14 cellular contexts compared by ENCODE assay signal in the genomic region with DNA sequence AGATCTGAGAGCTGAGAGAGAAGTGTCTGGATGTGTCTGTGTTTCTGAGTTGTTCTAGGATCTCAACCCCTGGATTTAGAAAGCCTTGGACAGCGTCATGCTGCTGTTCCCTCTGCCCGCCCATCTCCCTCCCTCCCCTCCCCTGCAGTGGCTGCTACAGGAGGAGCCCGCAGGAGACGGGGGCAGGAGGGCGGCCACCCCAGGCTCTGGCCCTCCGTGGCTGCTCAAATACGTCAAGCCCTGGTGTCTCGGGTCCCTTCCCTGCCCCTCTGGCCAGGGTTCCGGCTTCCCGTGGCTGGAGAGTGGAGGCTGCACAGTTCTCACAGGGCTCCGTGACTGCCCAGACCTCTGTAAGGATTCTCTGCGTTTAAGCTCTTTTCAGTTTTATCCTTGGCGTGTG.
DNase-seq lines count a peak whose midpoint lies in the region; ATAC-seq and TF ChIP-seq lines count a peak whose summit lies in the region.
"Had no signal": no experiment of that assay in that cellular context is flagged by ENCODE, and none has a peak within 500 bp of the region (broad histone marks: within the 10 kb centered on the region; RNA-seq: fewer than 3 reads in every experiment).

No MANE protein-coding gene starts in this region.

- H3K36me3 ChIP-seq in Panc1 (ENCODE audit: control insufficient read depth, insufficient read depth, low read length), result no peaks in the 10 kb centered on the region
- no peaks in the 10 kb centered on the region for H3K36me3 ChIP-seq in esophagus muscularis mucosa
- no peaks in the 10 kb centered on the region for H3K36me3 ChIP-seq in right atrium auricular region
- peaks cover 0 to 5% (median 0%) of the 10 kb centered on the region in 4 donors for H3K36me3 ChIP-seq in stomach

- DNase-seq in Panc1 (ENCODE audit: low read depth, low spot score) (no peak), esophagus muscularis mucosa (ENCODE audit: extremely low spot score) (peak; percentile 90), right atrium auricular region (ENCODE audit: low spot score) (peak; percentile 65), stomach (no peak), erythroblast (lab: John Stamatoyannopoulos, UW) (no peak)
- no peak for DNase-seq in activated CD4-positive, alpha-beta T cell treated with anti-CD3 and anti-CD28 coated beads, Interleukin-2, amount 50 U/mL, for 1 hour
- DNase-seq in effector CD4-positive, alpha-beta T cell, result no peak
- DNase-seq: Calu3; CD4-positive, alpha-beta T cell; DMS79; NCI-H1092; NCI-H1694 treated with DMSO at 0.1 percent for 48 hours; NCI-H69 had no signal

- H3K27ac ChIP-seq in Panc1 (ENCODE audit: low read length), result no peak overlapping the region
- no peak overlapping the region for H3K27ac ChIP-seq in esophagus muscularis mucosa (replicated peaks in 1 of 4)
- H3K27ac ChIP-seq in right atrium auricular region, result peak overlapping the region in 1 of 2 donors; percentile 64
- H3K27ac ChIP-seq in stomach, result peak overlapping the region in 3 of 5 donors; percentile 26 to 36 (median 31)

- in situ Hi-C loops in Panc1 (cut with HindIII; ENCODE audit: low pct_unique_long_range_greater_than_20kb, low sequenced_read_pairs), result no loop called here

- TF ChIP-seq CTCF in Panc1 (IDR thresholded peaks at IDR 0.05), result no peak
- no peak for TF ChIP-seq CTCF in esophagus muscularis mucosa (IDR thresholded peaks at IDR 0.05)
- TF ChIP-seq CTCF in right atrium auricular region (IDR thresholded peaks at IDR 0.05), result no peak
- TF ChIP-seq CTCF in stomach (IDR thresholded peaks at IDR 0.05), result no peak

- no peak for TF ChIP-seq POLR2A in esophagus muscularis mucosa (IDR thresholded peaks at IDR 0.05; ENCODE audit: low read depth)
- no peak for TF ChIP-seq POLR2A in stomach (IDR thresholded peaks at IDR 0.05)
- no peak for TF ChIP-seq POLR2A in erythroblast (IDR thresholded peaks at IDR 0.05; ENCODE audit: low read length)

- TF ChIP-seq EP300 in esophagus muscularis mucosa (IDR thresholded peaks at IDR 0.05), result no peak
- TF ChIP-seq EP300 in stomach (IDR thresholded peaks at IDR 0.05), result no peak

- no TSS peak for BruUV-seq in Panc1 (replicated peaks; lab: Mats Ljungman, UMichigan)

- no peaks in the 10 kb centered on the region for H3K9me3 ChIP-seq in Panc1 (ENCODE audit: control insufficient read depth, insufficient read depth, low read depth, low read length)
- no peaks in the 10 kb centered on the region for H3K9me3 ChIP-seq in esophagus muscularis mucosa
- H3K9me3 ChIP-seq in right atrium auricular region, result no peaks in the 10 kb centered on the region
- peaks cover 0 to 7% (median 2%) of the 10 kb centered on the region in 4 donors for H3K9me3 ChIP-seq in stomach

- POLR2A ChIA-PET in Panc1 (lab: Charles Lee), result no interaction called here

- intact Hi-C loops in Panc1 (cut with micrococcal nuclease; ENCODE audit: unreplicated experiment) (no loop called here), esophagus muscularis mucosa (cut with DNase I) (no loop called here), stomach (cut with DNase I; ENCODE audit: low total_unique reads) (no loop called here)

- CTCF ChIA-PET in Panc1 (lab: Charles Lee), result no interaction called here

- no peaks in the 10 kb centered on the region for H3K27me3 ChIP-seq in Panc1 (ENCODE audit: control insufficient read depth, insufficient read depth, low read length)
- H3K27me3 ChIP-seq in esophagus muscularis mucosa, result peaks cover 0 to 5% (median 0%) of the 10 kb centered on the region in 4 donors
- no peaks in the 10 kb centered on the region for H3K27me3 ChIP-seq in right atrium auricular region
- H3K27me3 ChIP-seq in stomach, result peaks cover 0 to 8% (median 6%) of the 10 kb centered on the region in 3 donors

- no peaks in the 10 kb centered on the region for H3K4me1 ChIP-seq in Panc1 (ENCODE audit: control insufficient read depth, insufficient read depth, low read length)
- peaks cover 0 to 33% (median 29%) of the 10 kb centered on the region in 4 donors for H3K4me1 ChIP-seq in esophagus muscularis mucosa
- H3K4me1 ChIP-seq in right atrium auricular region, result peaks cover 0 to 31% of the 10 kb centered on the region in 2 donors
- peaks cover 4 to 33% (median 17%) of the 10 kb centered on the region in 4 donors for H3K4me1 ChIP-seq in stomach

- peak; percentile 32; the same call in 1 of the 2 replicates for ATAC-seq in Panc1
- ATAC-seq: HCT116 had no signal

- H3K4me3 ChIP-seq in Panc1 (ENCODE audit: low read depth in 2 of 2, low read length in 2 of 2) (no peak overlapping the region), esophagus muscularis mucosa (no peak overlapping the region), right atrium auricular region (no peak overlapping the region), stomach (no peak overlapping the region)

- WGBS in esophagus muscularis mucosa, result 78% methylated on average over 9 of the region's 13 CpGs
- WGBS in stomach, 5 donors, result 63 to 73% (median 71%) methylated on average over 13 of the region's 13 CpGs

Comparison
In these comparisons a context has a peak if more than half of its experiments do, and no peak if none do; other contexts are left out.
1. DNase-seq: peak in esophagus muscularis mucosa (single experiment) and right atrium auricular region (single experiment); none in Panc1 (single experiment), stomach (single experiment), erythroblast (0 of 2), activated CD4-positive, alpha-beta T cell treated with anti-CD3 and anti-CD28 coated beads, Interleukin-2, amount 50 U/mL, for 1 hour (single experiment) and effector CD4-positive, alpha-beta T cell (single experiment).
2. H3K27ac ChIP-seq: peak in stomach (3 of 5); none in Panc1 (single experiment) and esophagus muscularis mucosa (0 of 4).